In the genomic region with DNA sequence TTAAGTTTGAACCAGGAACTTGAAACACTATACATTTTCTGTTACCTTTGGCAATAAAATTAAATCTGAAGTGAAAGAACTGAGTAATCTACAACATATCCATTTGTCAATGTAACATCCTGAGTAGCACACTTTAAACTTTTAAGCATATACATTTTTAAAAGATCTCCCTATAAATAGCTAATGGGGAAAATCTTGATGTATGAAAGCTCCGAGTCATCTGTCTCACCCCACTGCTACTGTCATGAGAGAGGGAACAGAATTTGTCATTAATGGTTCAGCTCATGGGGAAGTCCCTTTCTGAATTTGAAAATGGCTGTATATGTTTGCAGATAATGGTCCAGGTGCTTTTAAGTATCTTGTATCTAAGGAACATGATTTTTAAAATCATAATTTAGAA, we compare ENCODE assay signal across 16 cellular contexts. TPM values are rescaled to one million over a fixed set of nuclear protein-coding genes. Genes with fewer than 3 reads are reported as not detected.
DNase-seq lines count a peak whose midpoint lies in the region; ATAC-seq and TF ChIP-seq lines count a peak whose summit lies in the region.
"Had no signal": no experiment of that assay in that cellular context is flagged by ENCODE, and none has a peak within 500 bp of the region (broad histone marks: within the 10 kb centered on the region; RNA-seq: fewer than 3 reads in every experiment).

No MANE protein-coding gene starts in this region.

- peak; percentile 19 for DNase-seq in GM06990 (ENCODE audit: extremely low read depth, insufficient read length)
- no peak for DNase-seq in sciatic nerve (ENCODE audit: low spot score)
- DNase-seq in HK-2 (ENCODE audit: unreplicated experiment), result no peak
- no peak for DNase-seq in NCI-H2227 (lab: John Stamatoyannopoulos, UW; ENCODE audit: unreplicated experiment)
- DNase-seq: aorta; DND-41; foreskin melanocyte; HFFc6; psoas muscle; stimulated activated CD4-positive, alpha-beta T cell treated with anti-CD3 and anti-CD28 coated beads, Interleukin-2, amount 100 ng/mL, for 24 hours; T1000 had no signal

- peak; percentile 70 for ATAC-seq in GM18511 (IDR thresholded peaks at IDR 0.05; ENCODE audit: unreplicated experiment)
- peak; percentile 91 for ATAC-seq in HG02571 (IDR thresholded peaks at IDR 0.05; ENCODE audit: unreplicated experiment)
- ATAC-seq in HG03565 (IDR thresholded peaks at IDR 0.05; ENCODE audit: unreplicated experiment), result peak; percentile 80
- no peak for ATAC-seq in sciatic nerve
- no peak for ATAC-seq in GM19455 (IDR thresholded peaks at IDR 0.05; ENCODE audit: unreplicated experiment)

- no peak for TF ChIP-seq CTCF in GM06990 (IDR thresholded peaks at IDR 0.05; ENCODE audit: insufficient read depth, low read length, poor library complexity, severe bottlenecking)

- intact Hi-C loops in sciatic nerve (cut with DNase I), result no loop called here

- no peak overlapping the region for H3K4me3 ChIP-seq in GM06990 (replicated peaks; ENCODE audit: low read depth, low read length)
- H3K4me3 ChIP-seq: psoas muscle had no signal

- no peaks in the 10 kb centered on the region for H3K27me3 ChIP-seq in GM06990 (replicated peaks; ENCODE audit: control insufficient read depth, insufficient read depth, low read length)

- no peaks in the 10 kb centered on the region for H3K36me3 ChIP-seq in GM06990 (ENCODE audit: control insufficient read depth, insufficient read depth, low read length)

RNA-seq across cellular contexts. Expression of a gene that starts 55.2 kb away (rescaled TPM):
- not detected for total RNA-seq in sciatic nerve
- total RNA-seq: aorta, HFFc6, NCI-H460, psoas muscle had no signal

Comparison
In these comparisons a context has a peak if more than half of its experiments do, and no peak if none do; other contexts are left out.
1. ATAC-seq: peak in GM18511 (single experiment), HG02571 (single experiment) and HG03565 (single experiment); none in sciatic nerve (single experiment) and GM19455 (single experiment).